In the genomic region with DNA sequence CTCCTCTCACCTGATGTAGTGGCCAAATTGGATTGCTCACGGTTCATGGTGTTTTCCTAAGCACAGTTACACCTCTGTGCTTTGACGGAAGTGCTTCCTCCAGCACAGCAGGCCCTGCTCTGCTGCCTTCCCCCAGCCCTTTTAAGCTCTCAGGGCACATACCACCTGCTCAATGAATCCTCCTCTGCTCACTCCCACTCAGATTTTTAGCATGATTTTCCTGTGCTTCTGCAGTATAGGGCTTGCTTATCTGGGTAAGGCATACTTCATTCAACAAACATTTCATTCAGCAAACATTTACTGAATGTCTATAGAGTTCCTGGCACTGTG, we compare ENCODE assay signal across 8 cellular contexts.
DNase-seq lines count a peak whose midpoint lies in the region; ATAC-seq and TF ChIP-seq lines count a peak whose summit lies in the region.

No MANE protein-coding gene starts in this region.

- no peak overlapping the region for H3K4me3 Mint-ChIP-seq in activated T-helper 17 cell treated with anti-CD3 and anti-CD28 coated beads, Interleukin-2, amount 50 U/mL, for 72 hours

- DNase-seq in non-pigmented ciliary epithelial cell (ENCODE audit: low read depth) (peak; percentile 81), middle frontal gyrus (ENCODE audit: extremely low spot score, low spot score) (no peak), RWPE1 (ENCODE audit: low spot score) (no peak), lower leg skin (ENCODE audit: low spot score in 2 of 2) (no peak), inferior parietal cortex (ENCODE audit: extremely low spot score) (no peak)

- peak; percentile 15 for ATAC-seq in GM19463 (IDR thresholded peaks at IDR 0.05; ENCODE audit: unreplicated experiment)
- peak; percentile 16 for ATAC-seq in HG03139 (IDR thresholded peaks at IDR 0.05; ENCODE audit: unreplicated experiment)
- peak; percentile 56 for ATAC-seq in activated T-helper 17 cell treated with anti-CD3 and anti-CD28 coated beads, Interleukin-2, amount 50 U/mL, for 72 hours (replicated peaks)

- 80 to 93% methylated on average over 2 of the region's 2 CpGs for WGBS in lower leg skin, 2 donors

- CTCF ChIA-PET in RWPE1 (lab: Yijun Ruan, JAX), result interaction anchor here (0.7 kb wide), 2 partner anchors 8 to 270 kb away, joined by 3 read pairs; no protein-coding TSS in a partner anchor

- TF ChIP-seq POLR2A in lower leg skin (IDR thresholded peaks at IDR 0.05), result no peak

- no peaks in the 10 kb centered on the region for H3K36me3 Mint-ChIP-seq in activated T-helper 17 cell treated with anti-CD3 and anti-CD28 coated beads, Interleukin-2, amount 50 U/mL, for 72 hours (ENCODE audit: low read depth)

- POLR2A ChIA-PET in RWPE1 (lab: Yijun Ruan, JAX; ENCODE audit: low non-redundant PET), result no interaction called here

- no peaks in the 10 kb centered on the region for H3K9me3 Mint-ChIP-seq in activated T-helper 17 cell treated with anti-CD3 and anti-CD28 coated beads, Interleukin-2, amount 50 U/mL, for 72 hours

- H3K27ac ChIP-seq in RWPE1, result no peak overlapping the region

- H3K27ac Mint-ChIP-seq in activated T-helper 17 cell treated with anti-CD3 and anti-CD28 coated beads, Interleukin-2, amount 50 U/mL, for 72 hours, result no peak overlapping the region

- intact Hi-C loops in lower leg skin (cut with DNase I; ENCODE audit: low total_unique reads), result no loop called here

- H3K4me1 Mint-ChIP-seq in activated T-helper 17 cell treated with anti-CD3 and anti-CD28 coated beads, Interleukin-2, amount 50 U/mL, for 72 hours, result peaks cover 14% of the 10 kb centered on the region

- H3K4me3 ChIP-seq in lower leg skin (ENCODE audit: low read depth, poor library complexity, severe bottlenecking), result no peak overlapping the region

- TF ChIP-seq CTCF in RWPE1 (conservative IDR thresholded peaks at IDR 0.05; ENCODE audit: low read depth), result no peak
- no peak for TF ChIP-seq CTCF in lower leg skin (IDR thresholded peaks at IDR 0.05)

- no peaks in the 10 kb centered on the region for H3K27me3 Mint-ChIP-seq in activated T-helper 17 cell treated with anti-CD3 and anti-CD28 coated beads, Interleukin-2, amount 50 U/mL, for 72 hours
